Comparison of ENCODE assay signal across 21 cellular contexts in the genomic region with DNA sequence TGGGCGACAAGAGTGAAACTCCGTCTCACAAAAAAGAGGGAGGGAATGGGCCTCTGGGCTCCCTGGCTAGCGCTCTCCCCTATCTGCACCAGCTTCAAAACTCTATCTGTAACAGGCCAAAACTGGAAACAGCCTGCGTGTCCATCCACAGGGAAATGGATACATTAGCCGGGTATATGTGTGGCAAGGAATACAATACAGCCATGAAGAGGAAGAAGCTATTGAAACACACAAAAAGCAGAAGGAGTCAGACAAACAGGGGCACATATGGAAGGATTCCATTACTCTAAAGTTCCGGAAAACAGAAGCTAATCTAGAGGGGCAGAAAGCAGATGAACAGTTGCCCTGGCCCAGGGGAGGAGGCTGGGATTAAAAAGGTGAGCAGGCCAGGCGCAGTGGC. TPM values are rescaled to one million over a fixed set of nuclear protein-coding genes. Genes with fewer than 3 reads are reported as not detected.
"Had no signal": no experiment of that assay in that cellular context is flagged by ENCODE, and none has a peak within 500 bp of the region (broad histone marks: within the 10 kb centered on the region; RNA-seq: fewer than 3 reads in every experiment).

No MANE protein-coding gene starts in this region.

- H3K4me3 Mint-ChIP-seq: mesothelial cell of epicardium, naive B cell had no signal

- DNase-seq: dermis blood vessel endothelial cell; dorsolateral prefrontal cortex; effector CD4-positive, alpha-beta T cell; effector memory CD4-positive, alpha-beta T cell; foreskin keratinocyte; head of caudate nucleus; heart right ventricle; hippocampal formation; left cardiac atrium; left lung; left ventricle myocardium superior; lower lobe of right lung; mesenchymal stem cell; mucosa of descending colon; naive B cell had no signal

- H3K27ac Mint-ChIP-seq: mesothelial cell of epicardium had no signal

- H3K36me3 ChIP-seq: esophagus muscularis mucosa, gastroesophageal sphincter, heart right ventricle, left lung, lower lobe of right lung had no signal

- H3K9me3 ChIP-seq: esophagus muscularis mucosa, gastroesophageal sphincter, heart right ventricle, left lung, lower lobe of right lung, mucosa of descending colon had no signal

- H3K4me3 ChIP-seq: coronary artery, dorsolateral prefrontal cortex, esophagus muscularis mucosa, gastroesophageal sphincter, heart right ventricle, left lung, lower lobe of right lung, mucosa of descending colon had no signal

- H3K27ac ChIP-seq: coronary artery, dorsolateral prefrontal cortex, esophagus muscularis mucosa, foreskin keratinocyte, gastroesophageal sphincter, heart right ventricle, left lung, lower lobe of right lung had no signal

- H3K36me3 Mint-ChIP-seq: mesothelial cell of epicardium, naive B cell had no signal

- ATAC-seq: foreskin keratinocyte, gastroesophageal sphincter, heart right ventricle, left cardiac atrium, left lung, left ventricle myocardium superior, lower lobe of right lung, mucosa of descending colon had no signal

- H3K9me3 Mint-ChIP-seq: mesothelial cell of epicardium, naive B cell had no signal

- H3K27me3 ChIP-seq: dorsolateral prefrontal cortex, esophagus muscularis mucosa, gastroesophageal sphincter, heart right ventricle, left lung had no signal

RNA-seq across cellular contexts. Expression of a gene that starts 46.3 kb away (rescaled TPM):
- total RNA-seq: gastroesophageal sphincter, left ventricle myocardium superior had no signal

RNA-seq across cellular contexts. Expression of a gene that starts 47.0 kb away (rescaled TPM):
- total RNA-seq: endothelial cell of umbilical vein, foreskin keratinocyte, lung microvascular endothelial cell had no signal
